ENCODE assay signal across 12 cellular contexts in the genomic region with DNA sequence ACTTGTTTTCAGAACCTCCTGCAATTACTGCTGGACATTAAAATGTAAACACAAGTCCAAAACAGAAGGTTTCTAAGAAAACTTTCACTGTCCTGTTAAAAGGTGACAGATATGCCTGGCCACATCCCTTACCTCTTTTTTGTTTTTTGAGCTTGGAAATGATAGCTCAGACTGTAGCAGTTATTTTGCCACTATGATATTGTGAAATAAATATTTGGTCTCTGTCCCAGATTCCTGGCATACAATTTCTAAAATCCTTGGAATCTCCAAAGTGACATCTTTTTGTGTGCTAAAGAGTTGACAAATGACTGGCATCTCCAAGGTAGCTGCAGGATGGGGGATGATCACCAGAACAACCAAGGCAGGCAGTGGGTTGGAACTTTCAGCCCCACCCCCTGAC.
"Had no signal": no experiment of that assay in that cellular context is flagged by ENCODE, and none has a peak within 500 bp of the region (broad histone marks: within the 10 kb centered on the region; RNA-seq: fewer than 3 reads in every experiment).

No MANE protein-coding gene starts in this region.

- ATAC-seq: gastrocnemius medialis; SK-N-SH treated with all-trans-retinoic acid at 6 μM for 48 hours; stimulated activated naive B cell treated with anti-CD40 and anti-IgM and Interleukin-4, amounts not matched to agents 10 μg/mL and 1 μg/mL and 100 μg/mL, for 72 hours had no signal

- H3K27ac Mint-ChIP-seq: activated T-cell treated with anti-CD3 and anti-CD28 coated beads, Interleukin-2, amount 50 U/mL, for 24 hours; stimulated activated naive B cell treated with anti-CD40 and anti-IgM and Interleukin-4, amounts not matched to agents 10 μg/mL and 1 μg/mL and 100 μg/mL, for 72 hours; type B pancreatic cell had no signal

- H3K4me3 ChIP-seq: gastrocnemius medialis, heart right ventricle had no signal

- H3K4me1 Mint-ChIP-seq: stimulated activated naive B cell treated with anti-CD40 and anti-IgM and Interleukin-4, amounts not matched to agents 10 μg/mL and 1 μg/mL and 100 μg/mL, for 72 hours had no signal

- H3K27me3 ChIP-seq: gastrocnemius medialis, heart right ventricle had no signal

- H3K4me3 Mint-ChIP-seq: activated T-cell treated with anti-CD3 and anti-CD28 coated beads, Interleukin-2, amount 50 U/mL, for 24 hours; stimulated activated naive B cell treated with anti-CD40 and anti-IgM and Interleukin-4, amounts not matched to agents 10 μg/mL and 1 μg/mL and 100 μg/mL, for 72 hours; type B pancreatic cell had no signal

- H3K9me3 Mint-ChIP-seq: activated T-cell treated with anti-CD3 and anti-CD28 coated beads, Interleukin-2, amount 50 U/mL, for 24 hours; stimulated activated naive B cell treated with anti-CD40 and anti-IgM and Interleukin-4, amounts not matched to agents 10 μg/mL and 1 μg/mL and 100 μg/mL, for 72 hours; type B pancreatic cell had no signal

- H3K27me3 Mint-ChIP-seq: activated T-cell treated with anti-CD3 and anti-CD28 coated beads, Interleukin-2, amount 50 U/mL, for 24 hours; stimulated activated naive B cell treated with anti-CD40 and anti-IgM and Interleukin-4, amounts not matched to agents 10 μg/mL and 1 μg/mL and 100 μg/mL, for 72 hours; type B pancreatic cell had no signal

- H3K9me3 ChIP-seq: gastrocnemius medialis, heart right ventricle had no signal

- H3K4me1 ChIP-seq: gastrocnemius medialis had no signal

- DNase-seq: activated CD4-positive, alpha-beta T cell treated with anti-CD3 and anti-CD28 coated beads, Interleukin-2, amount 50 U/mL, for 4 hours; activated CD4-positive, CD25-positive, alpha-beta regulatory T cell treated with anti-CD3 and anti-CD28 coated beads, Interleukin-2, amount 50 U/mL, for 72 hours; activated naive CD4-positive, alpha-beta T cell treated with anti-CD3 and anti-CD28 coated beads, Interleukin-2, amount 50 U/mL, for 16 hours; activated T-cell treated with anti-CD3 and anti-CD28 coated beads, Interleukin-2, amount 50 U/mL, for 24 hours; gastrocnemius medialis; heart right ventricle; left cardiac atrium; midbrain; stimulated activated CD4-positive, alpha-beta T cell treated with anti-CD3 and anti-CD28 coated beads, Interleukin-2, amount 100 ng/mL, for 48 hours; stimulated activated naive B cell treated with anti-CD40 and anti-IgM and Interleukin-4, amounts not matched to agents 10 μg/mL and 1 μg/mL and 100 μg/mL, for 72 hours had no signal

- H3K27ac ChIP-seq: gastrocnemius medialis, heart right ventricle had no signal
